Comparison of ENCODE assay signal across 8 cellular contexts in the genomic region with DNA sequence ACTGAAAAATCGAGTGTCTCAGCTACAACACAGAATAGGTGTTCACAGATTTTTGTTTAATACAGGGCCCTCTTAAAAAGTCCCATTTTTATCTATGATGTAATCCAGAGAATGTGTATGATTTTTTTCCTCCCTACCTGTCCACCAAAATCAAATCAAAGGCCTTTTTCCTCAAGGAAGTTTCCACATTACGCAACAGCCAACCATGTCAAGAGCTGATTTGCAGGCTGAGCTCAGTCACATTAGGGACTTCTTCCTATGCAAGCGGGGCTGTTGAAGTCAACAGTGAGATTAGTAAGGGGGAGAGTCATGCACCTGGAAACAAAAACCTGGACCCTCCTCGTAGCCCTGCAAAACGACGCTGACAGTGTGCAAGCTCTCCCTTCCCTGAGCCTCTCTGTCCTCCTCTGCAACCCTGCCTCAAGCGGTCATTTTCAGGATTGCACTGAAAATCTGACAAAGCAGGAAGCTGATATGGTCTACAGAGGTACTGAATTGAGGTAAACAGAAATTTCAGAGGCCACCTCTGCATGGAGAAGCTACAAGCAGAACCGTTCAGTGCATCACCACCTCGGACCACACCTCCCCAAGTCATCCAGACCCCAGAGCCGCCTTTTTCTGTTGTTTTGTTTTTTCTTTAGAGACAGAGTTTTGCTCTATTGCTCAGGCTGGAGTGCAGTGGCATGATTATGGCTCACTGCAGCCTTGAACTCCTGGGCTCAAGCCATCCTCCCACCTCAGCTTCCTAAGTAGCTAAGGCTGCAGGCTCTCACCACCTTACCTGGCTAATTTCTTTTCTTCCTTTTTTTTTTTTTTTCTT. TPM values are rescaled to one million over a fixed set of nuclear protein-coding genes. Genes with fewer than 3 reads are reported as not detected.
A peak's percentile ranks its signal among the peaks of the same experiment; 100 is the strongest.
DNase-seq lines count a peak whose midpoint lies in the region; ATAC-seq and TF ChIP-seq lines count a peak whose summit lies in the region.

No MANE protein-coding gene starts in this region.

- H3K27me3 ChIP-seq in left ventricle myocardium inferior (ENCODE audit: low read depth) (peaks cover 38% of the 10 kb centered on the region), spleen (replicated peaks in 1 of 7) (peaks cover 0 to 24% (median 0%) of the 10 kb centered on the region in 7 donors)

- H3K27ac ChIP-seq in left ventricle myocardium inferior (replicated peaks) (no peak overlapping the region), spleen (no peak overlapping the region)

- WGBS in spleen, 5 donors, result 19 to 23% (median 22%) methylated on average over 10 of the region's 10 CpGs

- intact Hi-C loops in left ventricle myocardium inferior (cut with micrococcal nuclease), result no loop called here
- intact Hi-C loops in spleen (cut with DNase I; ENCODE audit: low total_unique reads), result no loop called here

- no peak for TF ChIP-seq POLR2A in spleen (IDR thresholded peaks at IDR 0.05)

- no peaks in the 10 kb centered on the region for H3K36me3 ChIP-seq in left ventricle myocardium inferior
- H3K36me3 ChIP-seq in spleen, result no peaks in the 10 kb centered on the region

- H3K4me3 ChIP-seq in left ventricle myocardium inferior (no peak overlapping the region), spleen (no peak overlapping the region)

- peaks cover 5% of the 10 kb centered on the region for H3K9me3 ChIP-seq in left ventricle myocardium inferior (replicated peaks)
- H3K9me3 ChIP-seq in spleen, result no peaks in the 10 kb centered on the region

- TF ChIP-seq CTCF in GM10266 (IDR thresholded peaks at IDR 0.05; ENCODE audit: control insufficient read depth, insufficient read depth, low read depth, missing control alignments) (peak; percentile 74), left ventricle myocardium inferior (IDR thresholded peaks at IDR 0.05; ENCODE audit: borderline replicate concordance) (peak; percentile 79), spleen (IDR thresholded peaks at IDR 0.05 in 8 of 11, conservative IDR thresholded peaks at IDR 0.05 in 3 of 11) (peak; percentile 35 to 82 (median 58))

- DNase-seq in GM10266 (ENCODE audit: extremely low spot score) (peak; percentile 57), KBM-7 (peak; percentile 63), SHP77 treated with DMSO at 0.1 percent for 48 hours (lab: John Stamatoyannopoulos, UW) (peak; percentile 43), left ventricle myocardium inferior (no peak), spleen (no peak), amniotic stem cell (lab: John Stamatoyannopoulos, UW) (no peak)
- DNase-seq in activated naive CD4-positive, alpha-beta T cell treated with Interleukin-2 at 50 U/mL for 16 hours, result peak; percentile 70

- no peaks in the 10 kb centered on the region for H3K4me1 ChIP-seq in left ventricle myocardium inferior
- H3K4me1 ChIP-seq in spleen, result peaks cover 0 to 8% (median 2%) of the 10 kb centered on the region in 6 donors

- in situ Hi-C loops in KBM-7 (cut with MboI; ENCODE audit: low pct_unique_long_range_greater_than_20kb, low sequenced_read_pairs), result no loop called here

- peak; percentile 91 for ATAC-seq in GM21737 (IDR thresholded peaks at IDR 0.05; ENCODE audit: unreplicated experiment)

RNA-seq across cellular contexts. Expression of a gene that starts 13.7 kb away (rescaled TPM):
- 37.2 TPM for total RNA-seq in left ventricle myocardium inferior
- total RNA-seq in spleen, result 10 to 100 TPM; 28.2 to 57.3 (median 45.0) TPM
- 10 to 100 TPM in 2 of 3 donors, 1 to 10 TPM in 1; 7.5 to 11.6 (median 11.3) TPM for polyA plus RNA-seq in spleen

RNA-seq across cellular contexts. Expression of a gene that starts 20.6 kb away (rescaled TPM):
- total RNA-seq in left ventricle myocardium inferior (not detected), spleen (under 1 TPM in 4 of 7 donors, not detected in 3; 0.11 to 0.83 (median 0.14) TPM)
- polyA plus RNA-seq in spleen, result under 1 TPM; 0.03 to 0.07 (median 0.05) TPM

Comparison
In these comparisons a context has a peak if more than half of its experiments do, and no peak if none do; other contexts are left out.
1. DNase-seq: peak in GM10266 (single experiment), KBM-7 (single experiment), SHP77 treated with DMSO at 0.1 percent for 48 hours (single experiment) and activated naive CD4-positive, alpha-beta T cell treated with Interleukin-2 at 50 U/mL for 16 hours (single experiment); none in left ventricle myocardium inferior (single experiment), spleen (single experiment) and amniotic stem cell (single experiment).
2. Peak in every context shown above with its lines, with median percentiles within 50 percentile points of each other: CTCF ChIP-seq.